Comparison of ENCODE assay signal across 21 cellular contexts in the genomic region with DNA sequence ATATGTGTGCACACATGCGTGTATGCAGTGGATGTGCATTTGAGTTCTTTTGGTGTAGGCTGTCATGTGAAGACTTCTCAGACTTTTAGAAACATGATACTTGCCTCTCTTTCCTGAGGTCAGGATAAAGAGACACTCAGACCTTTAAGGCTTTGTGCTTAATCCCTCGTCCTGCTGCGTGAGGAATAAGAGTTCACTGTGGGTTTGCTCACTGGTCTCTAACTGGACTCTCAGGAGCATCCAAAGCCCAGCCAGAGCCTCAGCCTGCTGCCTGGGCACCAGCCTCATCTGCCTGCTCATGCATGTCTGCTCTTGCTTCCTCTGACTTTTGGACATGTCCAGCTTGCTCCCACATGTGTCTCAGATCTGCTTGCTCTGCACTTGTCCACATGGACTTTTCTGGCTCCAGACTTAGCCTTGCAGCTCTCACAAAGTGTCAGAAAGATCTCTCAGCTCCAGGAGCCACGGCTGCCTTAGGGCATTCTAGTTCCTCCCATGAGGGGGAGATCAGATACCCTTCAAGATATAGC.
"Had no signal": no experiment of that assay in that cellular context is flagged by ENCODE, and none has a peak within 500 bp of the region (broad histone marks: within the 10 kb centered on the region; RNA-seq: fewer than 3 reads in every experiment).

No MANE protein-coding gene starts in this region.

- H3K4me1 Mint-ChIP-seq: activated B cell treated with CpG ODN at 0.5 μM for 24 hours; activated CD4-positive, alpha-beta T cell treated with anti-CD3 and anti-CD28 coated beads for 36 hours; activated naive CD8-positive, alpha-beta T cell treated with anti-CD3 and anti-CD28 coated beads, Interleukin-2, amount 10 ng/mL, durations not matched to agents 7 days and 5 days had no signal

- ATAC-seq: activated CD4-positive, alpha-beta T cell treated with anti-CD3 and anti-CD28 coated beads for 36 hours; foreskin keratinocyte; left ventricle myocardium superior; stimulated activated naive CD8-positive, alpha-beta T cell treated with anti-CD3 and anti-CD28 coated beads, Interleukin-15, Interleukin-2, amounts not matched to agents 100 U/mL and 50 U/mL, for 24 hours had no signal

- H3K9me3 ChIP-seq: spleen, thyroid gland had no signal

- H3K27me3 ChIP-seq: spleen, thyroid gland had no signal

- H3K36me3 Mint-ChIP-seq: activated naive CD8-positive, alpha-beta T cell treated with anti-CD3 and anti-CD28 coated beads, Interleukin-2, amount 10 ng/mL, durations not matched to agents 7 days and 5 days had no signal

- H3K27ac ChIP-seq: foreskin keratinocyte, spleen, thyroid gland had no signal

- H3K9me3 Mint-ChIP-seq: activated B cell treated with CpG ODN at 0.5 μM for 24 hours; activated naive CD4-positive, alpha-beta T cell treated with anti-CD3 and anti-CD28 coated beads for 36 hours had no signal

- H3K27ac Mint-ChIP-seq: activated B cell treated with CpG ODN at 0.5 μM for 24 hours; activated CD4-positive, alpha-beta T cell treated with anti-CD3 and anti-CD28 coated beads for 36 hours; activated naive CD4-positive, alpha-beta T cell treated with anti-CD3 and anti-CD28 coated beads for 36 hours; activated naive CD8-positive, alpha-beta T cell treated with anti-CD3 and anti-CD28 coated beads, Interleukin-2, amount 10 ng/mL, durations not matched to agents 7 days and 5 days; progenitor cell of endocrine pancreas had no signal

- H3K4me3 Mint-ChIP-seq: activated B cell treated with CpG ODN at 0.5 μM for 24 hours; activated CD4-positive, alpha-beta T cell treated with anti-CD3 and anti-CD28 coated beads for 36 hours; activated naive CD4-positive, alpha-beta T cell treated with anti-CD3 and anti-CD28 coated beads for 36 hours; activated naive CD8-positive, alpha-beta T cell treated with anti-CD3 and anti-CD28 coated beads, Interleukin-2, amount 10 ng/mL, durations not matched to agents 7 days and 5 days had no signal

- DNase-seq: activated B cell treated with CpG ODN at 0.5 μM for 24 hours; activated CD4-positive, alpha-beta T cell treated with anti-CD3 and anti-CD28 coated beads for 36 hours; activated CD4-positive, alpha-beta T cell treated with anti-CD3 and anti-CD28 coated beads, Interleukin-2, amount 50 U/mL, for 4 hours; activated naive CD4-positive, alpha-beta T cell treated with anti-CD3 and anti-CD28 coated beads for 36 hours; activated naive CD8-positive, alpha-beta T cell treated with anti-CD3 and anti-CD28 coated beads, Interleukin-2, amount 10 ng/mL, durations not matched to agents 7 days and 5 days; activated T-cell treated with anti-CD3 and anti-CD28 coated beads, Interleukin-2, amount 50 U/mL, for 48 hours; amniotic stem cell; cerebellar nuclear complex; cortex of kidney; erythroblast; hippocampal formation; left ventricle myocardium superior; midbrain; spleen; stimulated activated CD4-positive, alpha-beta T cell treated with anti-CD3 and anti-CD28 coated beads, Interleukin-4, amount 100 ng/mL, for 24 hours; stimulated activated naive CD8-positive, alpha-beta T cell treated with anti-CD3 and anti-CD28 coated beads, Interleukin-15, Interleukin-2, amounts not matched to agents 100 U/mL and 50 U/mL, for 24 hours; substantia nigra; T-helper 9 cell had no signal

- H3K4me3 ChIP-seq: spleen, thyroid gland had no signal

- H3K36me3 ChIP-seq: spleen, thyroid gland had no signal

- H3K4me1 ChIP-seq: foreskin keratinocyte, spleen, thyroid gland had no signal
